ENCODE assay signal across 11 cellular contexts in the genomic region with DNA sequence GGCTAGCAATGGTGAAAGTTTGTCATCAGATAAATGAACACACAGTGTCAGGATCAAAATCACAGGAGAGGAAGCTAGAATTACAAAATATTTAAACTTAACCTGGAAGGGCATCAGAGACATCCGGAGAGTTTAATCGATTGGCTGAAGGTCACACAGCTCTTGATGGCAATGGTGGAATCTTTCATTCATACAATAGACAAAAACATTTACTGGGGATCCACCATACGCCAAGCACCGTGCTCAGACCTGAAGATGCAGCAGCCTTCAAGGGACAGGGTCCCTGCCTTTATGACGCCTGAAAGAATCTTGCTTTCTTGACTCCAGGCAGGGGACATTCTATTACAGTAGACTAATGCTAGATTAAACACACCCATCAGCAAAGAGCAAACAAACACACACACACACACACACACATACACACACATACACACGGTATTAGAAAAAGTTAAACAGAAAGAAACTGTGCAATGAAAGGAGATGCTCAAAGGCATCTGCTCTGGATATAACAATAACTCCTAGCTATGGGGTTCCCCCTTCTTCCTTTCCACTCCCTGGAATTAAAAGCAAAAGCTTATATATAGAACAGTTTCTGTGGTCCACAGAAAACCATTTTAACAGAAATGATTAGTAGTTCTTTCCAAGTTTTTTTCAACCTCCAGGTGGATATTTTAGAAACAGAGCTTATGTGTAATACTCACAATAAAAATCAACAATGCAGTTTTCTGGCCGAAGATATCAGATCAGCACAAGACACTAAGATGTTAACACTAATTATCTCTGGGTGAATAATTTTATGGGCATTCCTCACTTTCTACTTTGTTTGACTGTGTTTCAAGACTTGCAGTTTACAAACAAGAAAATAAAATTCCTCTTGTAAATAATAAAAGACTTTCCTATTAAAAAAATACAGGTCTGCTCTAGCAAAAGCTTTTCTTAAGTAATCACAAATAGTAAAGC.
DNase-seq lines count a peak whose midpoint lies in the region; ATAC-seq and TF ChIP-seq lines count a peak whose summit lies in the region.
"Had no signal": no experiment of that assay in that cellular context is flagged by ENCODE, and none has a peak within 500 bp of the region (broad histone marks: within the 10 kb centered on the region; RNA-seq: fewer than 3 reads in every experiment).

No MANE protein-coding gene starts in this region.

- no peak for DNase-seq in breast epithelium (ENCODE audit: low spot score in 2 of 2)
- no peak for DNase-seq in mammary epithelial cell
- no peak for DNase-seq in activated naive CD8-positive, alpha-beta T cell treated with anti-CD3 and anti-CD28 coated beads for 36 hours
- no peak for DNase-seq in left colon
- DNase-seq in NCI-H2171 treated with DMSO at 0.1 percent for 48 hours (lab: John Stamatoyannopoulos, UW) = no peak
- no peak for DNase-seq in suprapubic skin (ENCODE audit: low spot score in 2 of 2)
- DNase-seq: C1 segment of cervical spinal cord, NCI-H187, stomach had no signal

- peak overlapping the region; percentile 40 for H3K4me3 Mint-ChIP-seq in activated naive CD8-positive, alpha-beta T cell treated with anti-CD3 and anti-CD28 coated beads for 36 hours

- H2AFZ ChIP-seq in mammary epithelial cell (ENCODE audit: low read depth, low read length) = no peak overlapping the region

- H3K4me3 ChIP-seq in breast epithelium (no peak overlapping the region), mammary epithelial cell (replicated peaks in 1 of 3; ENCODE audit: insufficient read depth in 1 of 3, low read depth in 2 of 3, low read length in 3 of 3) (no peak overlapping the region), suprapubic skin (no peak overlapping the region)
- H3K4me3 ChIP-seq: stomach had no signal

- H3K27ac ChIP-seq in breast epithelium (peak overlapping the region; percentile 16 to 46), mammary epithelial cell (ENCODE audit: insufficient read depth, low read depth, low read length) (no peak overlapping the region), suprapubic skin (no peak overlapping the region)

- no peak for TF ChIP-seq EP300 in suprapubic skin (IDR thresholded peaks at IDR 0.05)

- H3K9me3 ChIP-seq in breast epithelium (no peaks in the 10 kb centered on the region), mammary epithelial cell (replicated peaks; ENCODE audit: insufficient read depth, low read length) (no peaks in the 10 kb centered on the region), suprapubic skin (peaks cover 5% of the 10 kb centered on the region)
- H3K9me3 ChIP-seq: stomach had no signal

- H3K4me1 ChIP-seq in breast epithelium (no peaks in the 10 kb centered on the region), mammary epithelial cell (ENCODE audit: insufficient read depth, low read length) (no peaks in the 10 kb centered on the region), suprapubic skin (peaks cover 9% of the 10 kb centered on the region)

- H3K9me3 Mint-ChIP-seq in activated naive CD8-positive, alpha-beta T cell treated with anti-CD3 and anti-CD28 coated beads for 36 hours = peaks cover 6% of the 10 kb centered on the region

- 86% methylated on average over 7 of the region's 7 CpGs for WGBS in mammary epithelial cell (ENCODE audit: low coverage, missing lambda C conversion rate)
- 54% methylated on average over 7 of the region's 7 CpGs for WGBS in suprapubic skin

- peak overlapping the region; percentile 84 for H3K27ac Mint-ChIP-seq in activated naive CD8-positive, alpha-beta T cell treated with anti-CD3 and anti-CD28 coated beads for 36 hours

- H3K36me3 ChIP-seq in breast epithelium (no peaks in the 10 kb centered on the region), mammary epithelial cell (ENCODE audit: insufficient read depth, low read length) (no peaks in the 10 kb centered on the region), suprapubic skin (no peaks in the 10 kb centered on the region)
- H3K36me3 ChIP-seq: stomach had no signal

- in situ Hi-C loops in mammary epithelial cell (cut with MboI; ENCODE audit: low sequenced_read_pairs in 2 of 2) = no loop called here

- H3K4me1 Mint-ChIP-seq in activated naive CD8-positive, alpha-beta T cell treated with anti-CD3 and anti-CD28 coated beads for 36 hours = peaks cover 71% of the 10 kb centered on the region

- intact Hi-C loops in breast epithelium (cut with DNase I; ENCODE audit: low total_unique reads) (no loop called here), mammary epithelial cell (cut with micrococcal nuclease) (no loop called here), left colon (cut with DNase I, micrococcal nuclease) (no loop called here)

- TF ChIP-seq POLR2A in breast epithelium (IDR thresholded peaks at IDR 0.05) = no peak
- TF ChIP-seq POLR2A in suprapubic skin (IDR thresholded peaks at IDR 0.05) = no peak

- no peak overlapping the region for H3K9ac ChIP-seq in mammary epithelial cell (ENCODE audit: insufficient read depth, low read length)

- dilution Hi-C loops in mammary epithelial cell (cut with HindIII; ENCODE audit: low sequenced_read_pairs) = loop anchor here (5.0 kb wide), 1 partner anchor 67 kb away; no protein-coding TSS in a partner anchor

- no peaks in the 10 kb centered on the region for H3K79me2 ChIP-seq in mammary epithelial cell (ENCODE audit: insufficient read depth, low read length)

- no peak overlapping the region for H3K4me2 ChIP-seq in mammary epithelial cell (ENCODE audit: insufficient read depth, low read depth, low read length)

- no peaks in the 10 kb centered on the region for H3K27me3 Mint-ChIP-seq in activated naive CD8-positive, alpha-beta T cell treated with anti-CD3 and anti-CD28 coated beads for 36 hours

- H4K20me1 ChIP-seq in mammary epithelial cell (ENCODE audit: insufficient read depth, low read length) = no peaks in the 10 kb centered on the region

- peaks cover 36% of the 10 kb centered on the region for H3K36me3 Mint-ChIP-seq in activated naive CD8-positive, alpha-beta T cell treated with anti-CD3 and anti-CD28 coated beads for 36 hours

- TF ChIP-seq CTCF in breast epithelium (IDR thresholded peaks at IDR 0.05) (no peak), mammary epithelial cell (conservative IDR thresholded peaks at IDR 0.05 in 1 of 2, IDR thresholded peaks at IDR 0.05 in 1 of 2; ENCODE audit: extremely low read depth in 1 of 2, insufficient read depth in 1 of 2, low read depth in 1 of 2, low read length in 2 of 2) (no peak), suprapubic skin (IDR thresholded peaks at IDR 0.05) (no peak)

- H3K27me3 ChIP-seq in breast epithelium = no peaks in the 10 kb centered on the region
- no peaks in the 10 kb centered on the region for H3K27me3 ChIP-seq in mammary epithelial cell (ENCODE audit: insufficient read depth, low read length)
- no peaks in the 10 kb centered on the region for H3K27me3 ChIP-seq in suprapubic skin
- H3K27me3 ChIP-seq: stomach had no signal

- BruUV-seq in mammary epithelial cell (replicated peaks; lab: Mats Ljungman, UMichigan) = no TSS peak

- peak; percentile 33 for ATAC-seq in left colon
- ATAC-seq in HG03135 (IDR thresholded peaks at IDR 0.05; ENCODE audit: unreplicated experiment) = no peak
- ATAC-seq in GM19324 (IDR thresholded peaks at IDR 0.05; ENCODE audit: low FRiP score, unreplicated experiment) = no peak

- CTCF ChIA-PET in mammary epithelial cell (lab: Charles Lee; ENCODE audit: low non-redundant PET) = no interaction called here

Comparison
In these comparisons a context has a peak if more than half of its experiments do, and no peak if none do; other contexts are left out.
1. H3K27ac ChIP-seq: peak in breast epithelium (2 of 2); none in mammary epithelial cell (single experiment) and suprapubic skin (single experiment).